20 cellular contexts compared by ENCODE assay signal in the genomic region with DNA sequence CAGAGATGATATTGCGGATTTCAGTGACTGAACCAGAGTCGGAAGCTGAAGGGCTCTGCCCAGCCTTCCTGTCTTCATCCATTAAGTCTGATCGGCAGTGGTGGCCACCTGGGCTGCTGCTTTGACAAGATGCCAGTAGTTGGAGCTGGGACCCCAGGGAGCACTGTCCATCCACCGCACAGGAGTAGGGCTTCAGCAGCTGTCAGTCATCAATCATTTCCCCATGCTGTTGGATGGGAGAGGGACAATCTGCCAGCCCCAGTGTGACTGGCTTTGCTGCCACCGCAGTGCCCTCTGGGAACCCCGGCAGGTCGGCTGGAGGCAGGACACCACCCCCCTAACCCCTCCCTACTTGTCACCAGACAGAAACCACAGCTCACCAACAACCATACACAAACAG. TPM values are rescaled to one million over a fixed set of nuclear protein-coding genes. Genes with fewer than 3 reads are reported as not detected.
DNase-seq lines count a peak whose midpoint lies in the region; ATAC-seq, FAIRE-seq and TF ChIP-seq lines count a peak whose summit lies in the region.
"Had no signal": no experiment of that assay in that cellular context is flagged by ENCODE, and none has a peak within 500 bp of the region (broad histone marks: within the 10 kb centered on the region; RNA-seq: fewer than 3 reads in every experiment).

No MANE protein-coding gene starts in this region.

- intact Hi-C loops in Right ventricle myocardium inferior (cut with DNase I) = no loop called here
- intact Hi-C loops in cardiac septum (cut with DNase I) = no loop called here

- no peaks in the 10 kb centered on the region for H3K27me3 Mint-ChIP-seq in activated T-helper 17 cell treated with anti-CD3 and anti-CD28 coated beads, Interleukin-2, amount 50 U/mL, for 72 hours
- H3K27me3 Mint-ChIP-seq in glutamatergic neuron (ENCODE audit: unreplicated experiment) = peaks cover 11% of the 10 kb centered on the region
- H3K27me3 Mint-ChIP-seq: CD4-positive, CD25-positive, alpha-beta regulatory T cell had no signal

- H3K4me3 Mint-ChIP-seq in activated T-helper 17 cell treated with anti-CD3 and anti-CD28 coated beads, Interleukin-2, amount 50 U/mL, for 72 hours = no peak overlapping the region
- no peak overlapping the region for H3K4me3 Mint-ChIP-seq in glutamatergic neuron (ENCODE audit: unreplicated experiment)

- DNase-seq in Right ventricle myocardium inferior (ENCODE audit: missing footprints) = peak; percentile 58
- DNase-seq in cardiac septum (ENCODE audit: low spot score) = no peak
- DNase-seq in glutamatergic neuron = no peak
- DNase-seq in urothelium cell line (ENCODE audit: low spot score) = no peak
- no peak for DNase-seq in NCI-H187 (lab: John Stamatoyannopoulos, UW)
- no peak for DNase-seq in DMS53 treated with DMSO at 0.1 percent for 48 hours (lab: John Stamatoyannopoulos, UW; ENCODE audit: unreplicated experiment)
- DNase-seq in dedifferentiated amniotic fluid mesenchymal stem cell (ENCODE audit: extremely low spot score) = no peak
- DNase-seq: AML-193, DMS79, GM23248, IMR-90, NCI-H1694 treated with DMSO at 0.1 percent for 48 hours, NCI-H446, NCI-H526, SIG-M5, SK-N-SH had no signal

- H3K4me1 Mint-ChIP-seq in activated T-helper 17 cell treated with anti-CD3 and anti-CD28 coated beads, Interleukin-2, amount 50 U/mL, for 72 hours = peaks cover 5% of the 10 kb centered on the region
- H3K4me1 Mint-ChIP-seq in glutamatergic neuron (ENCODE audit: low read depth, unreplicated experiment) = peaks cover 22% of the 10 kb centered on the region

- H3K36me3 Mint-ChIP-seq in activated T-helper 17 cell treated with anti-CD3 and anti-CD28 coated beads, Interleukin-2, amount 50 U/mL, for 72 hours (ENCODE audit: low read depth) = peaks cover 7% of the 10 kb centered on the region
- H3K36me3 Mint-ChIP-seq in glutamatergic neuron (ENCODE audit: unreplicated experiment) = peaks cover 5% of the 10 kb centered on the region

- peak; percentile 95 for FAIRE-seq in urothelium cell line (lab: Jason Lieb, UNC)

- peak overlapping the region; percentile 36 for H3K27ac Mint-ChIP-seq in activated T-helper 17 cell treated with anti-CD3 and anti-CD28 coated beads, Interleukin-2, amount 50 U/mL, for 72 hours
- peak overlapping the region; percentile 48 for H3K27ac Mint-ChIP-seq in glutamatergic neuron (ENCODE audit: unreplicated experiment)
- H3K27ac Mint-ChIP-seq: CD4-positive, CD25-positive, alpha-beta regulatory T cell had no signal

- no peak for TF ChIP-seq CTCF in glutamatergic neuron (IDR thresholded peaks at IDR 0.05; ENCODE audit: partially characterized antibody, unreplicated experiment)

- H3K9me3 Mint-ChIP-seq in activated T-helper 17 cell treated with anti-CD3 and anti-CD28 coated beads, Interleukin-2, amount 50 U/mL, for 72 hours = no peaks in the 10 kb centered on the region
- H3K9me3 Mint-ChIP-seq in glutamatergic neuron (ENCODE audit: unreplicated experiment) = peaks cover 12% of the 10 kb centered on the region

- ATAC-seq in Right ventricle myocardium inferior = no peak
- ATAC-seq in activated T-helper 17 cell treated with anti-CD3 and anti-CD28 coated beads, Interleukin-2, amount 50 U/mL, for 72 hours (replicated peaks) = no peak

RNA-seq across cellular contexts. Expression of a gene that starts 23.0 kb away (rescaled TPM):
- 30.6 TPM for total RNA-seq in Right ventricle myocardium inferior
- 12.6 TPM for total RNA-seq in cardiac septum
- 10 to 100 TPM in 1 of 2 donors, 1 to 10 TPM in 1; 2.0 to 14.9 TPM for total RNA-seq in activated T-helper 17 cell treated with anti-CD3 and anti-CD28 coated beads, Interleukin-2, amount 50 U/mL, for 72 hours
- total RNA-seq in glutamatergic neuron (ENCODE audit: unreplicated experiment) = 3.1 TPM
- total RNA-seq: MCF 10A had no signal

RNA-seq across cellular contexts. Expression of a gene that starts 38.4 kb away (rescaled TPM):
- total RNA-seq in Right ventricle myocardium inferior = not detected
- total RNA-seq in cardiac septum = not detected
- total RNA-seq in activated T-helper 17 cell treated with anti-CD3 and anti-CD28 coated beads, Interleukin-2, amount 50 U/mL, for 72 hours = not detected
- 1.3 TPM for total RNA-seq in glutamatergic neuron (ENCODE audit: unreplicated experiment)
- total RNA-seq: CD4-positive, CD25-positive, alpha-beta regulatory T cell; GM23248; IMR-90; MCF 10A; RPMI7951 had no signal

RNA-seq across cellular contexts. Expression of a gene that starts 46.0 kb away (rescaled TPM):
- 8.2 TPM for total RNA-seq in Right ventricle myocardium inferior
- total RNA-seq in cardiac septum = 7.3 TPM
- total RNA-seq in activated T-helper 17 cell treated with anti-CD3 and anti-CD28 coated beads, Interleukin-2, amount 50 U/mL, for 72 hours = 10 to 100 TPM; 13.7 to 20.8 TPM
- 18.4 TPM for total RNA-seq in glutamatergic neuron (ENCODE audit: unreplicated experiment)
